ENCODE assay signal across 8 cellular contexts in genomic region chr6:128807577-128807976, GRCh38.
DNase-seq lines count a peak whose midpoint lies in the region; ATAC-seq, FAIRE-seq and TF ChIP-seq lines count a peak whose summit lies in the region.

No MANE protein-coding gene starts in this region.

- peaks cover 2% of the 10 kb centered on the region for H3K4me1 ChIP-seq in IMR-90 (ENCODE audit: control insufficient read depth, insufficient read depth, low read length)
- H3K4me1 ChIP-seq in astrocyte (ENCODE audit: insufficient read depth, low read length) = no peaks in the 10 kb centered on the region
- no peaks in the 10 kb centered on the region for H3K4me1 ChIP-seq in mesendoderm (ENCODE audit: control insufficient read depth, low read depth, low read length)

- H3K27ac ChIP-seq in IMR-90 (ENCODE audit: insufficient read depth, low read length) (no peak overlapping the region), astrocyte (ENCODE audit: low read depth, low read length) (no peak overlapping the region), mesendoderm (ENCODE audit: low read depth, low read length) (no peak overlapping the region)

- TF ChIP-seq CTCF in D721Med (IDR thresholded peaks at IDR 0.05; ENCODE audit: insufficient read depth, missing control alignments) = peak; percentile 63
- TF ChIP-seq CTCF in IMR-90 (conservative IDR thresholded peaks at IDR 0.05; ENCODE audit: low read depth, low read length) = peak; percentile 61
- TF ChIP-seq CTCF in astrocyte (IDR thresholded peaks at IDR 0.05; ENCODE audit: insufficient read depth, low read depth, low read length) = peak; percentile 49

- H3K56ac ChIP-seq in IMR-90 (ENCODE audit: extremely low read depth, insufficient read depth, low read length) (no peak overlapping the region), mesendoderm (ENCODE audit: low read length) (no peak overlapping the region)

- no peaks in the 10 kb centered on the region for H3K27me3 Mint-ChIP-seq in astrocyte (ENCODE audit: low read depth, unreplicated experiment)

- POLR2A ChIA-PET in IMR-90 (lab: Charles Lee; ENCODE audit: unreplicated experiment) = interaction anchor here (0.6 kb wide), 1 partner anchor 1862 kb away, joined by 9 read pairs; no protein-coding TSS in a partner anchor

- no peak overlapping the region for H3K23ac ChIP-seq in IMR-90 (ENCODE audit: low read depth, low read length)
- H3K23ac ChIP-seq in mesendoderm (ENCODE audit: low read length) = no peak overlapping the region

- CTCF ChIA-PET in IMR-90 (lab: Yijun Ruan, JAX) = interaction anchor here (0.7 to 1.5 kb wide), 10 partner anchors 9 to 562 kb away, joined by 3 to 5 read pairs (median 3); no protein-coding TSS in a partner anchor

- no peak overlapping the region for H3K4ac ChIP-seq in IMR-90 (ENCODE audit: low read depth, low read length)
- no peak overlapping the region for H3K4ac ChIP-seq in mesendoderm (ENCODE audit: low read depth, low read length)

- FAIRE-seq in D721Med (lab: Jason Lieb, UNC) (no peak), astrocyte (lab: Jason Lieb, UNC) (peak; percentile 55)

- H3K14ac ChIP-seq in IMR-90 (replicated peaks; ENCODE audit: low read depth, low read length) = no peak overlapping the region

- H2BK15ac ChIP-seq in IMR-90 (ENCODE audit: low read depth, low read length) = 0 out of 3 replicates have a peak overlapping the region, but pooled peaks have one; percentile 70
- H2BK15ac ChIP-seq in mesendoderm (replicated peaks; ENCODE audit: low read depth) = no peak overlapping the region

- no peak overlapping the region for H4K8ac ChIP-seq in IMR-90 (ENCODE audit: low read depth in 2 of 2, low read length in 2 of 2)
- no peak overlapping the region for H4K8ac ChIP-seq in mesendoderm (ENCODE audit: low read depth, low read length)

- H3K18ac ChIP-seq in IMR-90 (ENCODE audit: low read depth, low read length) (no peak overlapping the region), mesendoderm (ENCODE audit: low read length) (no peak overlapping the region)

- peaks cover 2% of the 10 kb centered on the region for H3K36me3 Mint-ChIP-seq in astrocyte (ENCODE audit: low read depth, unreplicated experiment)

- H3K4me3 Mint-ChIP-seq in astrocyte (ENCODE audit: unreplicated experiment) = no peak overlapping the region

- H3K27ac Mint-ChIP-seq in astrocyte (ENCODE audit: unreplicated experiment) = no peak overlapping the region

- peaks cover 2% of the 10 kb centered on the region; the same call in 1 of the 2 replicates for H3K27me3 ChIP-seq in IMR-90 (ENCODE audit: control insufficient read depth, insufficient read depth, low read length)
- H3K27me3 ChIP-seq in astrocyte (ENCODE audit: insufficient read depth, low read length) = no peaks in the 10 kb centered on the region
- H3K27me3 ChIP-seq in mesendoderm (ENCODE audit: insufficient read depth, low read length, poor library complexity) = no peaks in the 10 kb centered on the region

- no peak overlapping the region for H4K91ac ChIP-seq in IMR-90 (ENCODE audit: insufficient read depth, low read depth, low read length)

- no CpG with 5 or more reads among the region's 2 CpGs for WGBS in IMR-90 (ENCODE audit: extremely low coverage in 2 of 2, insufficient read length in 1 of 2), 2 experiments
- no CpG with 5 or more reads among the region's 2 CpGs for WGBS in mesendoderm (ENCODE audit: extremely low coverage, insufficient coverage, low lambda C conversion rate)

- no peaks in the 10 kb centered on the region for H3K4me1 Mint-ChIP-seq in astrocyte (ENCODE audit: low read depth, unreplicated experiment)

- no peak for TF ChIP-seq POLR2A in IMR-90 (IDR thresholded peaks at IDR 0.05; ENCODE audit: low read depth, low read length)

- no peaks in the 10 kb centered on the region for H3K79me1 ChIP-seq in IMR-90 (ENCODE audit: low read depth in 1 of 2, low read length in 2 of 2)
- no peaks in the 10 kb centered on the region for H3K79me1 ChIP-seq in mesendoderm (ENCODE audit: low read length)

- in situ Hi-C loops in IMR-90 (cut with MboI; ENCODE audit: low sequenced_read_pairs) = loop anchor here (10.0 kb wide), 1 partner anchor 557 kb away; no protein-coding TSS in a partner anchor

- no peak overlapping the region for H3K4me2 ChIP-seq in IMR-90 (ENCODE audit: low read depth, low read length)
- H3K4me2 ChIP-seq in astrocyte (ENCODE audit: low read length) = no peak overlapping the region
- no peak overlapping the region for H3K4me2 ChIP-seq in mesendoderm (ENCODE audit: low read length)

- no peak for DNase-seq in D721Med (ENCODE audit: insufficient read length, low spot score)
- DNase-seq in IMR-90 = peak; percentile 60
- DNase-seq in astrocyte (ENCODE audit: low read depth) = peak; percentile 26
- peak; percentile 65 for DNase-seq in mesendoderm
- no peak for DNase-seq in GOT3 (lab: John Stamatoyannopoulos, UW)
- no peak for DNase-seq in activated T-cell treated with anti-CD3 and anti-CD28 coated beads, Interleukin-2, amount 50 U/mL, for 1 hour
- no peak for DNase-seq in stimulated activated CD4-positive, alpha-beta T cell treated with anti-CD3 and anti-CD28 coated beads, Interleukin-2, amount 100 ng/mL, for 24 hours
- DNase-seq in effector CD8-positive, alpha-beta T cell (lab: John Stamatoyannopoulos, UW) = no peak

- dilution Hi-C loops in IMR-90 (cut with HindIII; ENCODE audit: low sequenced_read_pairs, unreplicated experiment) = no loop called here

- no TSS peak for BruUV-seq in IMR-90 (replicated peaks; lab: Mats Ljungman, UMichigan)

- H3K9ac ChIP-seq in IMR-90 (ENCODE audit: low read depth, low read length) (no peak overlapping the region), astrocyte (ENCODE audit: low read length) (no peak overlapping the region), mesendoderm (ENCODE audit: low read length) (no peak overlapping the region)

- intact Hi-C loops in IMR-90 (cut with micrococcal nuclease) = loop anchor here (1.0 to 10.0 kb wide), 3 partner anchors 445 to 767 kb away; no protein-coding TSS in a partner anchor

- H2BK120ac ChIP-seq in IMR-90 (ENCODE audit: low read depth, low read length) = no peak overlapping the region
- H2BK120ac ChIP-seq in mesendoderm (ENCODE audit: low read depth, low read length) = no peak overlapping the region

- H2BK5ac ChIP-seq in IMR-90 (ENCODE audit: low read depth, low read length, poor library complexity, severe bottlenecking) (no peak overlapping the region), mesendoderm (ENCODE audit: low read length) (no peak overlapping the region)

- H3K4me3 ChIP-seq in IMR-90 (ENCODE audit: insufficient read depth, low read depth, low read length) (no peak overlapping the region), astrocyte (ENCODE audit: insufficient read depth, low read depth, low read length) (no peak overlapping the region), mesendoderm (ENCODE audit: low read length) (no peak overlapping the region)

- ATAC-seq in IMR-90 (ENCODE audit: low read depth) = peak; percentile 59

- H4K5ac ChIP-seq in IMR-90 (ENCODE audit: low read depth, low read length) (no peak overlapping the region), mesendoderm (ENCODE audit: low read length) (no peak overlapping the region)

- H2AK5ac ChIP-seq in IMR-90 (ENCODE audit: low read depth, low read length) (no peak overlapping the region), mesendoderm (ENCODE audit: low read length) (no peak overlapping the region)

- H2AFZ ChIP-seq in IMR-90 (replicated peaks; ENCODE audit: low read length, poor library complexity) (no peak overlapping the region), astrocyte (ENCODE audit: low read depth, low read length) (no peak overlapping the region)

- TF ChIP-seq RAD21 in IMR-90 (IDR thresholded peaks at IDR 0.05; ENCODE audit: low read length) = peak; percentile 69

- no peaks in the 10 kb centered on the region for H3K9me3 Mint-ChIP-seq in astrocyte (ENCODE audit: unreplicated experiment)

- H3K9me3 ChIP-seq in IMR-90 (ENCODE audit: control insufficient read depth, insufficient read depth, low read length) (no peaks in the 10 kb centered on the region), astrocyte (ENCODE audit: insufficient read depth, low read depth, low read length) (no peaks in the 10 kb centered on the region)

- no peaks in the 10 kb centered on the region for H3K9me1 ChIP-seq in IMR-90 (ENCODE audit: insufficient read depth, low read length)

- no peak overlapping the region for H2AK9ac ChIP-seq in IMR-90 (replicated peaks; ENCODE audit: low read depth, low read length, poor library complexity)

- H3K36me3 ChIP-seq in IMR-90 (ENCODE audit: control insufficient read depth, insufficient read depth, low read length) (no peaks in the 10 kb centered on the region), astrocyte (ENCODE audit: insufficient read depth, low read length) (no peaks in the 10 kb centered on the region), mesendoderm (ENCODE audit: control insufficient read depth, insufficient read depth, low read length) (no peaks in the 10 kb centered on the region)

- H2BK20ac ChIP-seq in IMR-90 (ENCODE audit: low read depth, low read length) = no peak overlapping the region

- H3K79me2 ChIP-seq in astrocyte (ENCODE audit: insufficient read depth, low read length) = no peaks in the 10 kb centered on the region
- no peaks in the 10 kb centered on the region for H3K79me2 ChIP-seq in mesendoderm (ENCODE audit: control insufficient read depth, insufficient read depth, low read length)

- no peaks in the 10 kb centered on the region for H4K20me1 ChIP-seq in IMR-90 (ENCODE audit: insufficient read depth, low read length)
- H4K20me1 ChIP-seq in astrocyte (ENCODE audit: insufficient read depth, low read length) = no peaks in the 10 kb centered on the region

TF ChIP-seq in IMR-90, 13 proteins besides CTCF, POLR2A, EP300 and RAD21:
- TF ChIP-seq CHD1 (IDR thresholded peaks at IDR 0.05; ENCODE audit: low read depth, low read length) (no peak), SMC3 (IDR thresholded peaks at IDR 0.05; ENCODE audit: low read depth, low read length) (peak; percentile 66), USF2 (IDR thresholded peaks at IDR 0.05; ENCODE audit: low read depth, low read length) (no peak), RCOR1 (IDR thresholded peaks at IDR 0.05; ENCODE audit: insufficient replicate concordance, low read length) (no peak), MAZ (IDR thresholded peaks at IDR 0.05; ENCODE audit: borderline replicate concordance, low read depth, low read length) (no peak)

Comparison
In these comparisons a context has a peak if more than half of its experiments do, and no peak if none do; other contexts are left out.
1. DNase-seq: peak in IMR-90 (single experiment), astrocyte (single experiment) and mesendoderm (single experiment); none in D721Med (single experiment), GOT3 (single experiment), activated T-cell treated with anti-CD3 and anti-CD28 coated beads, Interleukin-2, amount 50 U/mL, for 1 hour (single experiment), stimulated activated CD4-positive, alpha-beta T cell treated with anti-CD3 and anti-CD28 coated beads, Interleukin-2, amount 100 ng/mL, for 24 hours (0 of 2) and effector CD8-positive, alpha-beta T cell (single experiment).
2. Peak in every context shown above with its lines, with median percentiles within 50 percentile points of each other: CTCF ChIP-seq.